ENCODE assay signal across 37 cellular contexts in the genomic region with DNA sequence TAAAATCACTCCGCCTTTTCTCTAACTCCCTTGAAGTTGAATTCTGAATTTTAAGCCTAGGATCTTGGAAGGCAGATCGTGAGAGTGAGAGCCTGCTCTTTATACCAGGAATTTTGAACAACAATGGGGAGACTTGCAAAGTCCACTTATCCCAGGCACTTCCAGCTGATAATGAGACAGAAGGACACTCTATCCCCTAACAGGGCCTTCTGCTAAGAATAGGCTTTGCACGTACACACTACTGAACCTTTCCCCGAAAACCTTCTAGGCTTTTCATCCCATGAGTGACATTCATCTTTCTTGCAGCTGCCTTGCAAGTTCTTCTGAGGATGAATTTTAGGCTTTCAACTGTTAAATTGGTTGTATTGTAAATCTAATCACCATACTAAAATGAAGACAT. TPM values are rescaled to one million over a fixed set of nuclear protein-coding genes. Genes with fewer than 3 reads are reported as not detected.
"Had no signal": no experiment of that assay in that cellular context is flagged by ENCODE, and none has a peak within 500 bp of the region (broad histone marks: within the 10 kb centered on the region; RNA-seq: fewer than 3 reads in every experiment).

No MANE protein-coding gene starts in this region.

- H3K36me3 ChIP-seq: gastroesophageal sphincter, lower lobe of right lung, ovary, thoracic aorta, uterus had no signal

- H3K4me3 ChIP-seq: body of pancreas, gastroesophageal sphincter, lower lobe of right lung, ovary, skin epidermis, thoracic aorta, uterus had no signal

- ATAC-seq: activated naive CD4-positive, alpha-beta T cell treated with anti-CD3 and anti-CD28 coated beads, Interleukin-2, amount 50 U/mL, for 72 hours; activated T-cell treated with anti-CD3 and anti-CD28 coated beads, Interleukin-2, amount 50 U/mL, for 72 hours; body of pancreas; effector memory CD8-positive, alpha-beta T cell; gastroesophageal sphincter; lower lobe of right lung; natural killer cell; sciatic nerve; stimulated activated naive CD8-positive, alpha-beta T cell treated with anti-CD3 and anti-CD28 coated beads, Interleukin-15, Interleukin-2, amounts not matched to agents 100 U/mL and 50 U/mL, for 24 hours; T-cell had no signal

- DNase-seq: activated CD4-positive, alpha-beta T cell treated with anti-CD3 and anti-CD28 coated beads for 4 hours; activated CD4-positive, alpha-beta T cell treated with anti-CD3 and anti-CD28 coated beads, Interleukin-2, amount 50 U/mL, for 4 hours; activated CD4-positive, CD25-positive, alpha-beta regulatory T cell; activated naive CD4-positive, alpha-beta T cell; activated T-cell treated with anti-CD3 and anti-CD28 coated beads for 4 hours; activated T-cell treated with anti-CD3 and anti-CD28 coated beads, Interleukin-2, amount 50 U/mL, for 72 hours; anterior cingulate cortex; body of pancreas; caudate nucleus; cortex of kidney; effector memory CD8-positive, alpha-beta T cell; head of caudate nucleus; hypothalamus; immature natural killer cell; kidney; lower lobe of right lung; mesenchymal stem cell; natural killer cell; ovary; stimulated activated CD4-positive, alpha-beta T cell treated with anti-CD3 and anti-CD28 coated beads, Interleukin-12 subunit alpha, Interleukin-12 subunit beta, amount 100 ng/mL, for 4 hours; stimulated activated CD4-positive, alpha-beta T cell treated with anti-CD3 and anti-CD28 coated beads, Interleukin-4, amount 100 ng/mL, for 1 hour; stimulated activated naive CD8-positive, alpha-beta T cell treated with anti-CD3 and anti-CD28 coated beads, Interleukin-15, Interleukin-2, amounts not matched to agents 100 U/mL and 50 U/mL, for 24 hours; T-cell; trophoblast cell; uterus had no signal

- H3K9me3 ChIP-seq: body of pancreas, gastroesophageal sphincter, lower lobe of right lung, ovary, thoracic aorta, uterus had no signal

- H3K36me3 Mint-ChIP-seq: activated naive CD4-positive, alpha-beta T cell treated with anti-CD3 and anti-CD28 coated beads, Interleukin-2, amount 50 U/mL, for 72 hours; immature natural killer cell; natural killer cell; T-cell had no signal

- H3K27ac ChIP-seq: body of pancreas, gastroesophageal sphincter, lower lobe of right lung, ovary, skin epidermis, thoracic aorta had no signal

- H3K4me1 Mint-ChIP-seq: immature natural killer cell, natural killer cell, T-cell had no signal

- H3K4me1 ChIP-seq: body of pancreas, lower lobe of right lung had no signal

- H3K9me3 Mint-ChIP-seq: activated naive CD4-positive, alpha-beta T cell treated with anti-CD3 and anti-CD28 coated beads, Interleukin-2, amount 50 U/mL, for 72 hours; activated T-cell treated with anti-CD3 and anti-CD28 coated beads, Interleukin-2, amount 50 U/mL, for 72 hours; effector memory CD8-positive, alpha-beta T cell; natural killer cell; T-cell had no signal

- H3K4me3 Mint-ChIP-seq: activated T-cell treated with anti-CD3 and anti-CD28 coated beads, Interleukin-2, amount 50 U/mL, for 72 hours; effector memory CD8-positive, alpha-beta T cell; immature natural killer cell; natural killer cell; T-cell had no signal

- H3K27me3 ChIP-seq: body of pancreas, gastroesophageal sphincter, ovary, uterus had no signal

- H3K27me3 Mint-ChIP-seq: T-cell had no signal

- FAIRE-seq: endothelial cell of umbilical vein, kidney had no signal

- H3K27ac Mint-ChIP-seq: activated naive CD4-positive, alpha-beta T cell treated with anti-CD3 and anti-CD28 coated beads, Interleukin-2, amount 50 U/mL, for 72 hours; activated T-cell treated with anti-CD3 and anti-CD28 coated beads, Interleukin-2, amount 50 U/mL, for 72 hours; effector memory CD8-positive, alpha-beta T cell; immature natural killer cell; natural killer cell; progenitor cell of endocrine pancreas; T-cell had no signal

RNA-seq across cellular contexts. Expression of a gene that starts 44.0 kb away (rescaled TPM):
- total RNA-seq: activated naive CD4-positive, alpha-beta T cell treated with anti-CD3 and anti-CD28 coated beads, Interleukin-2, amount 50 U/mL, for 72 hours; activated T-cell treated with anti-CD3 and anti-CD28 coated beads, Interleukin-2, amount 50 U/mL, for 72 hours; chondrocyte; endothelial cell of umbilical vein; fibroblast of lung; mononuclear cell; natural killer cell; progenitor cell of endocrine pancreas; T-cell; T-helper 2 cell treated with Interferon-gamma antibody and Interleukin-4, amounts not matched to agents 100 ng/mL and 5 ng/mL, for 36 hours had no signal
- polyA plus RNA-seq: endothelial cell of umbilical vein, esophagus, fibroblast of lung, immature natural killer cell had no signal
